In the genomic region with DNA sequence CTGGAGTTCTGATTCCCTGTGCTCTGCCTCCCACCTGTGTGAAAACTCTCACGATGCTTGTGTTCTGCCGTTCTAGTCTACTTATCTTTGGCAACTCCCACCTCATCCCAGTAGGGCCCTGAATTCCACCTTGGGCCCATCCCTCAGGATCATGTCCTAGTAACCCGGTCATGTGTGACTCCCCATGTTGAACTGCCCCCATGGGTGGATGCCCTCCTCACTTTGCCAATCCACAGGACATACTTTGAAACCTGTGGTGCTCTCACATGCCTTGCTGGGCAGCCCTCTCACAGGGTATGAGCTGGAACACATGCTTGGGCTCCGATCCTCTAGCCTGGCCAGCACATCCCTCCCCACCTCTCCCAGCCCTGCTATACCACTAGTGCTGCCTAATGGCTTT, we compare ENCODE assay signal across 25 cellular contexts. TPM values are rescaled to one million over a fixed set of nuclear protein-coding genes. Genes with fewer than 3 reads are reported as not detected.
DNase-seq lines count a peak whose midpoint lies in the region; ATAC-seq, FAIRE-seq and TF ChIP-seq lines count a peak whose summit lies in the region.
"Had no signal": no experiment of that assay in that cellular context is flagged by ENCODE, and none has a peak within 500 bp of the region (broad histone marks: within the 10 kb centered on the region; RNA-seq: fewer than 3 reads in every experiment).

No MANE protein-coding gene starts in this region.

- H3K4me2 ChIP-seq in HepG2 (ENCODE audit: low read depth, low read length) (no peak overlapping the region), K562 (ENCODE audit: insufficient read depth, low read length) (no peak overlapping the region)
- H3K4me2 ChIP-seq: BLaER1 had no signal

- TF ChIP-seq EP300 in HepG2 (IDR thresholded peaks at IDR 0.05; ENCODE audit: low read depth in 2 of 2, low read length in 2 of 2) = no peak
- no peak for TF ChIP-seq EP300 in HepG2 (CRISPR knock-in tag; IDR thresholded peaks at IDR 0.05; ENCODE audit: borderline replicate concordance)
- TF ChIP-seq EP300 in K562 (IDR thresholded peaks at IDR 0.05; ENCODE audit: low read length) = no peak

- H3K27ac Mint-ChIP-seq in WTC11 (no peak overlapping the region), neural crest cell (ENCODE audit: unreplicated experiment) (no peak overlapping the region)
- H3K27ac Mint-ChIP-seq: CD8-positive, alpha-beta T cell had no signal

- POLR2A ChIA-PET in HepG2 (lab: Yijun Ruan, JAX) (no interaction called here), WTC11 (lab: Charles Lee) (no interaction called here), K562 (lab: Yijun Ruan, JAX) (no interaction called here)

- H4K20me1 ChIP-seq in HepG2 (ENCODE audit: insufficient read depth, low read length) (peaks cover 4% of the 10 kb centered on the region; the same call in 1 of the 2 replicates), K562 (replicated peaks; ENCODE audit: control insufficient read depth, insufficient read depth, low read length) (no peaks in the 10 kb centered on the region)

- H3K27me3 ChIP-seq in HepG2 (ENCODE audit: control insufficient read depth in 1 of 2, insufficient read depth in 2 of 2, low read length in 2 of 2) = no peaks in the 10 kb centered on the region; a peak in 1 of 5 replicates
- no peaks in the 10 kb centered on the region for H3K27me3 ChIP-seq in right lobe of liver
- no peaks in the 10 kb centered on the region for H3K27me3 ChIP-seq in K562 (ENCODE audit: control insufficient read depth in 2 of 2, insufficient read depth in 2 of 2, low read length in 2 of 2)
- H3K27me3 ChIP-seq: BE2C, BLaER1 had no signal

- FAIRE-seq in HepG2 (lab: Jason Lieb, UNC) (no peak), K562 (lab: Jason Lieb, UNC) (no peak)
- FAIRE-seq: D721Med, G401.6, GM12892, GM18507, GM19239 had no signal

- H3K9me3 ChIP-seq in HepG2 (ENCODE audit: low read length) (peaks cover 10% of the 10 kb centered on the region; the same call in 1 of the 2 replicates), right lobe of liver (peaks cover 0 to 6% (median 0%) of the 10 kb centered on the region in 4 donors), K562 (replicated peaks; ENCODE audit: control insufficient read depth, insufficient read depth, low read depth, low read length) (peaks cover 28% of the 10 kb centered on the region)

- H3K36me3 Mint-ChIP-seq in WTC11 (peaks cover 79% of the 10 kb centered on the region), neural crest cell (ENCODE audit: low read depth) (peaks cover 66% of the 10 kb centered on the region)

- peaks cover 64% of the 10 kb centered on the region for H3K9me3 Mint-ChIP-seq in WTC11
- peaks cover 33% of the 10 kb centered on the region for H3K9me3 Mint-ChIP-seq in neural crest cell

- H3K36me3 ChIP-seq in HepG2 (replicated peaks in 1 of 2; ENCODE audit: control insufficient read depth in 1 of 2, insufficient read depth in 2 of 2, low read length in 2 of 2) (peaks cover 0 to 4% of the 10 kb centered on the region in 2 experiments; a peak in 4 of 5 replicates), right lobe of liver (peaks cover 0 to 17% (median 5%) of the 10 kb centered on the region in 4 donors), K562 (ENCODE audit: control insufficient read depth, insufficient read depth, low read length) (peaks cover 21% of the 10 kb centered on the region)

- H3K9me1 ChIP-seq in K562 (ENCODE audit: control insufficient read depth, insufficient read depth, low read length) = no peaks in the 10 kb centered on the region

- TF ChIP-seq CTCF in HepG2 (CRISPR knock-in tag; IDR thresholded peaks at IDR 0.05) (no peak), right lobe of liver (IDR thresholded peaks at IDR 0.05) (no peak), WTC11 (IDR thresholded peaks at IDR 0.05) (no peak), K562 (IDR thresholded peaks at IDR 0.05 in 2 of 3, conservative IDR thresholded peaks at IDR 0.05 in 1 of 3; ENCODE audit: insufficient read depth in 2 of 3, low read depth in 1 of 3, low read length in 3 of 3) (no peak), neural crest cell (conservative IDR thresholded peaks at IDR 0.05) (no peak)

- CTCF ChIA-PET in HepG2 (lab: Yijun Ruan, JAX; ENCODE audit: low intra/inter-chr PET ratio, low total read pairs) (no interaction called here), WTC11 (lab: Charles Lee) (no interaction called here), K562 (lab: Yijun Ruan, JAX; ENCODE audit: low intra/inter-chr PET ratio) (no interaction called here)

- H3K4me3 Mint-ChIP-seq in WTC11 = no peak overlapping the region
- H3K4me3 Mint-ChIP-seq in neural crest cell = peak overlapping the region; percentile 68
- H3K4me3 Mint-ChIP-seq: CD14-positive monocyte; CD8-positive, alpha-beta T cell had no signal

- WGBS in HepG2 (ENCODE audit: low lambda C conversion rate) = 99% methylated on average over 4 of the region's 4 CpGs
- whole genome bisulfite sequencing in right lobe of liver (ENCODE audit: insufficient coverage, low coverage, low lambda C conversion rate, missing lambda C conversion rate) = 100% methylated on average over 3 of the region's 4 CpGs
- 90% methylated on average over 4 of the region's 4 CpGs for WGBS in K562 (ENCODE audit: insufficient coverage, low coverage, missing lambda C conversion rate)

- in situ Hi-C loops in HepG2 (cut with HindIII; ENCODE audit: extremely low pct_ligation_motif_present, low pct_unique_long_range_greater_than_20kb) = no loop called here
- in situ Hi-C loops in K562 (cut with MboI) = no loop called here

- peaks cover 17% of the 10 kb centered on the region for H3K79me2 ChIP-seq in HepG2 (ENCODE audit: insufficient read depth, low read length)
- H3K79me2 ChIP-seq in K562 (ENCODE audit: control insufficient read depth, insufficient read depth, low read length) = peaks cover 29% of the 10 kb centered on the region

- H3K9ac ChIP-seq in HepG2 (ENCODE audit: insufficient read depth, low read depth, low read length) (no peak overlapping the region), K562 (ENCODE audit: insufficient read depth in 1 of 2, low read depth in 2 of 2, low read length in 2 of 2) (no peak overlapping the region)
- H3K9ac ChIP-seq: BLaER1 had no signal

- BruUV-seq in HepG2 (replicated peaks; lab: Mats Ljungman, UMichigan) = no TSS peak
- no TSS peak for BruUV-seq in K562 (replicated peaks; lab: Mats Ljungman, UMichigan)

- no peak overlapping the region for H2AFZ ChIP-seq in HepG2 (ENCODE audit: low read length)
- no peak overlapping the region for H2AFZ ChIP-seq in K562 (ENCODE audit: low read depth, low read length)

- no peak overlapping the region for H3K4me3 ChIP-seq in HepG2 (replicated peaks in 1 of 3; ENCODE audit: insufficient read depth in 1 of 3, low read depth in 2 of 3, low read length in 3 of 3)
- H3K4me3 ChIP-seq in right lobe of liver = no peak overlapping the region
- H3K4me3 ChIP-seq in K562 = no peak overlapping the region
- H3K4me3 ChIP-seq: BLaER1 had no signal

- ATAC-seq in HepG2 (no peak), right lobe of liver (no peak), WTC11 (no peak), K562 (no peak)
- ATAC-seq: CD8-positive, alpha-beta T cell had no signal

- intact Hi-C loops in HepG2 (cut with micrococcal nuclease; ENCODE audit: unreplicated experiment) (no loop called here), right lobe of liver (cut with DNase I) (no loop called here), K562 (cut with micrococcal nuclease) (no loop called here)

- peaks cover 41% of the 10 kb centered on the region for H3K27me3 Mint-ChIP-seq in WTC11 (ENCODE audit: low read depth)
- H3K27me3 Mint-ChIP-seq in neural crest cell (ENCODE audit: low read depth) = no peaks in the 10 kb centered on the region

- DNase-seq in HepG2 (ENCODE audit: low spot score) (no peak), right lobe of liver (no peak), WTC11 (ENCODE audit: low spot score) (no peak), K562 (ENCODE audit: extremely low read depth in 1 of 4, low spot score in 3 of 4) (no peak), neural crest cell (ENCODE audit: low read depth, low spot score) (no peak), NCI-H82 (lab: John Stamatoyannopoulos, UW) (no peak), NCI-H146 (lab: John Stamatoyannopoulos, UW) (no peak), SIG-M5 treated with dmso at 0.1 percent for 504 hours (lab: John Stamatoyannopoulos, UW; ENCODE audit: unreplicated experiment) (no peak)
- DNase-seq: ACHN; BE2C; C1 segment of cervical spinal cord; Caco-2; Calu3; CD4-positive, CD25-positive, alpha-beta regulatory T cell; CD8-positive, alpha-beta T cell; DMS79 treated with DMSO at 0.1 percent for 48 hours; GF-D8 had no signal

- H3K4me1 ChIP-seq in HepG2 (ENCODE audit: insufficient read depth, low read length) = peaks cover 21% of the 10 kb centered on the region
- H3K4me1 ChIP-seq in right lobe of liver = peaks cover 0 to 9% (median 2%) of the 10 kb centered on the region in 4 donors
- H3K4me1 ChIP-seq in K562 (replicated peaks in 1 of 2; ENCODE audit: control insufficient read depth in 2 of 2, insufficient read depth in 2 of 2, low read length in 2 of 2) = peaks cover 0 to 15% of the 10 kb centered on the region in 2 experiments; a peak in 1 of 5 replicates
- H3K4me1 ChIP-seq: BE2C had no signal

- TF ChIP-seq RAD21 in HepG2 (CRISPR knock-in tag; IDR thresholded peaks at IDR 0.05) = no peak
- no peak for TF ChIP-seq RAD21 in K562 (CRISPR knock-in tag; conservative IDR thresholded peaks at IDR 0.05 in 1 of 2, IDR thresholded peaks at IDR 0.05 in 1 of 2)

- TF ChIP-seq POLR2A in HepG2 (IDR thresholded peaks at IDR 0.05; ENCODE audit: insufficient read depth in 1 of 2, low read depth in 2 of 2, low read length in 2 of 2) = peak in 1 of 2 experiments; percentile 30; a peak in 1 of 4 replicates
- no peak for TF ChIP-seq POLR2A in right lobe of liver (IDR thresholded peaks at IDR 0.05)
- peak; percentile 52 for TF ChIP-seq POLR2A in K562 (conservative IDR thresholded peaks at IDR 0.05)

- H3K27ac ChIP-seq in HepG2 (ENCODE audit: extremely low read length, insufficient read depth, low read length) (no peak overlapping the region), right lobe of liver (no peak overlapping the region), K562 (ENCODE audit: extremely low read depth, low read depth, low read length) (no peak overlapping the region)
- H3K27ac ChIP-seq: 22Rv1, BLaER1 had no signal

- H3K4me1 Mint-ChIP-seq in WTC11 (peaks cover 11% of the 10 kb centered on the region), neural crest cell (peaks cover 18% of the 10 kb centered on the region)

RNA-seq across cellular contexts. Expression of a gene that starts 3.8 kb away (rescaled TPM):
- total RNA-seq in HepG2 (2016; rRNA removed; fragmentation: Illumina TruSeq; extraction: Trizol) (22.3 and 28.9 TPM in 2 replicates), right lobe of liver (10 to 100 TPM; 24.9 to 55.1 (median 32.0) TPM), WTC11 (2021) (77.1 to 81.8 TPM (median 77.9 TPM) in 3 replicates), K562 (2014; rRNA removed) (29.9 and 41.8 TPM in 2 replicates), K562 (2014; rRNA removed; fragmentation: Illumina TruSeq; extraction: Trizol) (39.3 and 47.4 TPM in 2 replicates), K562 (2015; rRNA removed; fragmentation: Illumina TruSeq; extraction: Trizol) (32.8 and 33.9 TPM in 2 replicates), K562 (2021) (67.6 and 80.7 TPM in 2 replicates), neural crest cell (73.2 and 74.6 TPM in 2 replicates)
- total RNA-seq in HepG2 (2016; cell fraction: cytosol; rRNA removed; fragmentation: Illumina TruSeq; extraction: Trizol; ENCODE audit: low read depth) = 316 and 350 TPM in 2 replicates
- 18.9 and 26.2 TPM in 2 replicates for total RNA-seq in HepG2 (2016; cell fraction: insoluble cytoplasmic fraction; rRNA removed; fragmentation: Illumina TruSeq; extraction: Trizol)
- 57.6 and 59.9 TPM in 2 replicates for total RNA-seq in HepG2 (2016; cell fraction: membrane; rRNA removed; fragmentation: Illumina TruSeq; extraction: Trizol)
- 50.1 and 55.5 TPM in 2 replicates for total RNA-seq in HepG2 (2016; cell fraction: nucleus; rRNA removed; fragmentation: Illumina TruSeq; extraction: Trizol)
- polyA plus RNA-seq in HepG2 (2011; rRNA removed) (12.4 TPM in 2 replicates), K562 (2011; rRNA removed) (16.1 and 17.0 TPM in 2 replicates), K562 (2014; fragmentation: Illumina TruSeq; extraction: Trizol) (23.0 and 28.7 TPM in 2 replicates), K562 (2014; fragmentation: Nextera tagmentation; extraction: Ambion mirVana) (1 to 10 TPM; 4.4 to 4.7 TPM), K562 (2014; rRNA removed) (27.3 and 31.7 TPM in 2 replicates)
- 5.1 and 5.5 TPM in 2 replicates for polyA plus RNA-seq in HepG2 (2011; cell fraction: cytosol; rRNA removed)
- 79.7 and 90.7 TPM in 2 replicates for polyA plus RNA-seq in HepG2 (2011; cell fraction: nucleus; rRNA removed)
- polyA plus RNA-seq in HepG2 (2012) = 26.4 and 28.0 TPM in 2 replicates
- 3.1 and 3.3 TPM in 2 replicates for polyA plus RNA-seq in HepG2 (2016; cell fraction: cytosol; fragmentation: Illumina TruSeq; extraction: Trizol; ENCODE audit: low read depth)
- 10.1 and 11.9 TPM in 2 replicates for polyA plus RNA-seq in HepG2 (2016; cell fraction: insoluble cytoplasmic fraction; fragmentation: Illumina TruSeq; extraction: Trizol; ENCODE audit: low read depth)
- polyA plus RNA-seq in HepG2 (2016; cell fraction: membrane; fragmentation: Illumina TruSeq; extraction: Trizol; ENCODE audit: low read depth) = 4.5 and 4.7 TPM in 2 replicates
- 38.9 and 41.2 TPM in 2 replicates for polyA plus RNA-seq in HepG2 (2016; cell fraction: nucleus; fragmentation: Illumina TruSeq; extraction: Trizol; ENCODE audit: insufficient read depth, low read depth)
- 18.7 and 23.4 TPM in 2 replicates for polyA minus RNA-seq in HepG2 (2011; rRNA and poly(A)+ RNA removed; ENCODE audit: low replicate concordance)
- polyA minus RNA-seq in HepG2 (2011; cell fraction: cytosol; rRNA and poly(A)+ RNA removed) = 21.6 and 23.1 TPM in 2 replicates
- 99.0 and 111 TPM in 2 replicates for polyA minus RNA-seq in HepG2 (2011; cell fraction: nucleus; rRNA and poly(A)+ RNA removed)
- 115 and 326 TPM in 2 replicates for total RNA-seq in K562 (2011; cell fraction: chromatin; rRNA removed; ENCODE audit: low replicate concordance)
- 62.0 and 78.6 TPM in 2 replicates for total RNA-seq in K562 (2011; cell fraction: nucleolus; rRNA removed)
- 144 and 212 TPM in 2 replicates for total RNA-seq in K562 (2011; cell fraction: nucleoplasm; rRNA removed)
- 11.1 and 15.9 TPM in 2 replicates for polyA plus RNA-seq in K562 (2011; cell fraction: cytosol; rRNA removed)
- 97.0 and 123 TPM in 2 replicates for polyA plus RNA-seq in K562 (2011; cell fraction: nucleus; rRNA removed)
- polyA plus RNA-seq in K562 (2012) = 23.0 and 24.9 TPM in 2 replicates
- polyA minus RNA-seq in K562 (2011; rRNA and poly(A)+ RNA removed) = 84.2 and 91.2 TPM in 2 replicates
- 23.9 and 28.3 TPM in 2 replicates for polyA minus RNA-seq in K562 (2011; cell fraction: cytosol; rRNA and poly(A)+ RNA removed)
- 74.0 and 74.6 TPM in 2 replicates for polyA minus RNA-seq in K562 (2011; cell fraction: nucleus; rRNA and poly(A)+ RNA removed)
